1 cellular context compared by ENCODE assay signal in genomic region chr5:122030251-122030650, GRCh38.
TF ChIP-seq lines count a peak whose summit lies in the region.

No MANE protein-coding gene starts in this region.

TF ChIP-seq in K562, 482 proteins besides CTCF, POLR2A, EP300 and RAD21:
- TF ChIP-seq RREB1 (CRISPR knock-in tag; IDR thresholded peaks at IDR 0.05) (no peak), NR4A1 (CRISPR knock-in tag; IDR thresholded peaks at IDR 0.05) (no peak), NR4A1 (tag; IDR thresholded peaks at IDR 0.05) (no peak), ZNF282 (CRISPR knock-in tag; IDR thresholded peaks at IDR 0.05) (no peak), CREBBP (IDR thresholded peaks at IDR 0.05; ENCODE audit: low read depth, low read length) (no peak), SP2 (IDR thresholded peaks at IDR 0.05; ENCODE audit: extremely low read depth, low read depth, low read length, poor library complexity, severe bottlenecking) (no peak), ZNF764 (CRISPR knock-in tag; IDR thresholded peaks at IDR 0.05; ENCODE audit: low read depth) (no peak), XRCC5 (IDR thresholded peaks at IDR 0.05; ENCODE audit: low read depth, low read length) (no peak), PHB2 (IDR thresholded peaks at IDR 0.05; ENCODE audit: low read depth) (no peak), DIDO1 (tag; IDR thresholded peaks at IDR 0.05; ENCODE audit: low read depth) (no peak), ZNF324 (CRISPR knock-in tag; IDR thresholded peaks at IDR 0.05) (no peak), CREB5 (CRISPR knock-in tag; IDR thresholded peaks at IDR 0.05) (no peak), RFX5 (IDR thresholded peaks at IDR 0.05; ENCODE audit: low read depth, low read length) (no peak), MEF2D (tag; conservative IDR thresholded peaks at IDR 0.05; ENCODE audit: low read depth) (no peak), FUS (optimal IDR thresholded peaks at IDR 0.05; ENCODE audit: low read depth, low read length) (no peak), HOXB6 (CRISPR knock-in tag; IDR thresholded peaks at IDR 0.05; ENCODE audit: borderline replicate concordance) (no peak)
- TF ChIP-seq, protein P1, sequence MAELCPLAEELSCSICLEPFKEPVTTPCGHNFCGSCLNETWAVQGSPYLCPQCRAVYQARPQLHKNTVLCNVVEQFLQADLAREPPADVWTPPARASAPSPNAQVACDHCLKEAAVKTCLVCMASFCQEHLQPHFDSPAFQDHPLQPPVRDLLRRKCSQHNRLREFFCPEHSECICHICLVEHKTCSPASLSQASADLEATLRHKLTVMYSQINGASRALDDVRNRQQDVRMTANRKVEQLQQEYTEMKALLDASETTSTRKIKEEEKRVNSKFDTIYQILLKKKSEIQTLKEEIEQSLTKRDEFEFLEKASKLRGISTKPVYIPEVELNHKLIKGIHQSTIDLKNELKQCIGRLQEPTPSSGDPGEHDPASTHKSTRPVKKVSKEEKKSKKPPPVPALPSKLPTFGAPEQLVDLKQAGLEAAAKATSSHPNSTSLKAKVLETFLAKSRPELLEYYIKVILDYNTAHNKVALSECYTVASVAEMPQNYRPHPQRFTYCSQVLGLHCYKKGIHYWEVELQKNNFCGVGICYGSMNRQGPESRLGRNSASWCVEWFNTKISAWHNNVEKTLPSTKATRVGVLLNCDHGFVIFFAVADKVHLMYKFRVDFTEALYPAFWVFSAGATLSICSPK (IDR thresholded peaks at IDR 0.05; ENCODE audit: borderline replicate concordance) = no peak
